29 cellular contexts compared by ENCODE assay signal in the genomic region with DNA sequence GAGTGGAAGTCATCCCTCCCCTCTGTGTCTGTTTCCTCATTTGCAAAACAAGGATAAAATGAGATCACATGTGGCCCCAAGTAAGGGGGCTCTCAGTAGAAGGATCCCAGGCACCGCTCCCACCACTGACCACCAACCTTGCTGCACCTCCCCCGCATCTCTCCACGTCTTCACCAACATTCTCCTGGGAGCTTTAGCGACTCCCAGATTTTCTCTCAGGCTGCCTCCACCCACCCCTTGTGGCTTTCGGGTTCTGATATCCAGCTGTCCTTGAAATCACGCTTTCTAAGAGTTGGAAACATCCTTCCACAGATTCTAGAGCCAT. TPM values are rescaled to one million over a fixed set of nuclear protein-coding genes. Genes with fewer than 3 reads are reported as not detected.
DNase-seq lines count a peak whose midpoint lies in the region; ATAC-seq and TF ChIP-seq lines count a peak whose summit lies in the region.
"Had no signal": no experiment of that assay in that cellular context is flagged by ENCODE, and none has a peak within 500 bp of the region (broad histone marks: within the 10 kb centered on the region; RNA-seq: fewer than 3 reads in every experiment).

No MANE protein-coding gene starts in this region.

- CTCF ChIA-PET in activated CD8-positive, alpha-beta T cell treated with anti-CD3 and anti-CD28 coated beads for 36 hours (lab: Charles Lee), result interaction anchor here (1.1 to 2.5 kb wide), 4 partner anchors 9 to 219 kb away, joined by 5 to 8 read pairs (median 6); partner anchors contain the start of gene NTN1
- CTCF ChIA-PET in activated CD4-positive, alpha-beta T cell treated with anti-CD3 and anti-CD28 coated beads, Interleukin-2, amount 10 ng/mL, durations not matched to agents 7 days and 5 days (lab: Charles Lee), result interaction anchor here (1.0 kb wide), 1 partner anchor 110 kb away, joined by 3 read pairs; no protein-coding TSS in a partner anchor

- peaks cover 37% of the 10 kb centered on the region for H3K27me3 Mint-ChIP-seq in activated naive CD8-positive, alpha-beta T cell
- H3K27me3 Mint-ChIP-seq in activated naive CD8-positive, alpha-beta T cell treated with anti-CD3 and anti-CD28 coated beads for 36 hours, result peaks cover 88% of the 10 kb centered on the region
- H3K27me3 Mint-ChIP-seq in activated T-helper 17 cell treated with anti-CD3 and anti-CD28 coated beads, Interleukin-2, amount 50 U/mL, for 72 hours, result peaks cover 63% of the 10 kb centered on the region
- peaks cover 83% of the 10 kb centered on the region for H3K27me3 Mint-ChIP-seq in type B pancreatic cell
- H3K27me3 Mint-ChIP-seq in activated CD8-positive, alpha-beta T cell treated with anti-CD3 and anti-CD28 coated beads for 36 hours, result peaks cover 61% of the 10 kb centered on the region
- H3K27me3 Mint-ChIP-seq in activated CD4-positive, alpha-beta T cell treated with anti-CD3 and anti-CD28 coated beads, Interleukin-2, amount 10 ng/mL, durations not matched to agents 7 days and 5 days, result peaks cover 74% of the 10 kb centered on the region

- peak overlapping the region; percentile 83 for H3K4me3 Mint-ChIP-seq in activated naive CD8-positive, alpha-beta T cell
- H3K4me3 Mint-ChIP-seq in activated naive CD8-positive, alpha-beta T cell treated with anti-CD3 and anti-CD28 coated beads for 36 hours, result no peak overlapping the region
- peak overlapping the region; percentile 1 for H3K4me3 Mint-ChIP-seq in activated T-helper 17 cell treated with anti-CD3 and anti-CD28 coated beads, Interleukin-2, amount 50 U/mL, for 72 hours
- H3K4me3 Mint-ChIP-seq in type B pancreatic cell, result peak overlapping the region; percentile 66
- no peak overlapping the region for H3K4me3 Mint-ChIP-seq in activated CD8-positive, alpha-beta T cell treated with anti-CD3 and anti-CD28 coated beads for 36 hours
- no peak overlapping the region for H3K4me3 Mint-ChIP-seq in activated CD4-positive, alpha-beta T cell treated with anti-CD3 and anti-CD28 coated beads, Interleukin-2, amount 10 ng/mL, durations not matched to agents 7 days and 5 days

- POLR2A ChIA-PET in activated CD8-positive, alpha-beta T cell treated with anti-CD3 and anti-CD28 coated beads for 36 hours (lab: Charles Lee), result no interaction called here
- POLR2A ChIA-PET in activated CD4-positive, alpha-beta T cell treated with anti-CD3 and anti-CD28 coated beads, Interleukin-2, amount 10 ng/mL, durations not matched to agents 7 days and 5 days (lab: Charles Lee), result no interaction called here

- ATAC-seq in activated T-helper 17 cell treated with anti-CD3 and anti-CD28 coated beads, Interleukin-2, amount 50 U/mL, for 72 hours (replicated peaks), result no peak
- ATAC-seq in left lobe of liver (no peak), HG03108 (IDR thresholded peaks at IDR 0.05; ENCODE audit: unreplicated experiment) (no peak)
- no peak for ATAC-seq in activated CD8-positive, alpha-beta T cell treated with anti-CD3 and anti-CD28 coated beads for 36 hours
- ATAC-seq: K562 had no signal

- peaks cover 8% of the 10 kb centered on the region for H3K36me3 Mint-ChIP-seq in activated naive CD8-positive, alpha-beta T cell
- H3K36me3 Mint-ChIP-seq in activated naive CD8-positive, alpha-beta T cell treated with anti-CD3 and anti-CD28 coated beads for 36 hours, result no peaks in the 10 kb centered on the region
- H3K36me3 Mint-ChIP-seq in activated T-helper 17 cell treated with anti-CD3 and anti-CD28 coated beads, Interleukin-2, amount 50 U/mL, for 72 hours (ENCODE audit: low read depth), result no peaks in the 10 kb centered on the region
- no peaks in the 10 kb centered on the region for H3K36me3 Mint-ChIP-seq in type B pancreatic cell
- H3K36me3 Mint-ChIP-seq in activated CD8-positive, alpha-beta T cell treated with anti-CD3 and anti-CD28 coated beads for 36 hours (ENCODE audit: low read depth), result no peaks in the 10 kb centered on the region
- peaks cover 1% of the 10 kb centered on the region for H3K36me3 Mint-ChIP-seq in activated CD4-positive, alpha-beta T cell treated with anti-CD3 and anti-CD28 coated beads, Interleukin-2, amount 10 ng/mL, durations not matched to agents 7 days and 5 days (ENCODE audit: low read depth)
- H3K36me3 Mint-ChIP-seq: mesothelial cell of epicardium had no signal

- intact Hi-C loops in activated CD8-positive, alpha-beta T cell treated with anti-CD3 and anti-CD28 coated beads for 36 hours (cut with micrococcal nuclease), result no loop called here

- no peak for TF ChIP-seq CTCF in type B pancreatic cell (conservative IDR thresholded peaks at IDR 0.05)
- no peak for TF ChIP-seq CTCF in activated CD8-positive, alpha-beta T cell treated with anti-CD3 and anti-CD28 coated beads for 36 hours (IDR thresholded peaks at IDR 0.05)

- no peaks in the 10 kb centered on the region for H3K9me3 Mint-ChIP-seq in activated naive CD8-positive, alpha-beta T cell (ENCODE audit: low read depth)
- H3K9me3 Mint-ChIP-seq in activated naive CD8-positive, alpha-beta T cell treated with anti-CD3 and anti-CD28 coated beads for 36 hours, result no peaks in the 10 kb centered on the region
- H3K9me3 Mint-ChIP-seq in activated T-helper 17 cell treated with anti-CD3 and anti-CD28 coated beads, Interleukin-2, amount 50 U/mL, for 72 hours, result no peaks in the 10 kb centered on the region
- peaks cover 5% of the 10 kb centered on the region for H3K9me3 Mint-ChIP-seq in type B pancreatic cell
- no peaks in the 10 kb centered on the region for H3K9me3 Mint-ChIP-seq in activated CD8-positive, alpha-beta T cell treated with anti-CD3 and anti-CD28 coated beads for 36 hours
- no peaks in the 10 kb centered on the region for H3K9me3 Mint-ChIP-seq in activated CD4-positive, alpha-beta T cell treated with anti-CD3 and anti-CD28 coated beads, Interleukin-2, amount 10 ng/mL, durations not matched to agents 7 days and 5 days
- H3K9me3 Mint-ChIP-seq: activated T-cell treated with anti-CD3 and anti-CD28 coated beads, Interleukin-2, amount 50 U/mL, for 4 hours had no signal

- DNase-seq in activated naive CD8-positive, alpha-beta T cell treated with anti-CD3 and anti-CD28 coated beads for 36 hours, result no peak
- DNase-seq in left lobe of liver (ENCODE audit: low spot score) (peak; percentile 30), type B pancreatic cell (ENCODE audit: extremely low spot score, unreplicated experiment) (no peak)
- no peak for DNase-seq in activated CD8-positive, alpha-beta T cell treated with anti-CD3 and anti-CD28 coated beads for 36 hours
- no peak for DNase-seq in activated CD4-positive, alpha-beta T cell treated with anti-CD3 and anti-CD28 coated beads, Interleukin-2, amount 10 ng/mL, durations not matched to agents 7 days and 5 days
- DNase-seq: activated CD4-positive, alpha-beta T cell treated with anti-CD3 and anti-CD28 coated beads for 4 hours; activated naive CD4-positive, alpha-beta T cell; activated T-cell treated with anti-CD3 and anti-CD28 coated beads, Interleukin-2, amount 50 U/mL, for 4 hours; anterior cingulate cortex; DMS153; effector CD8-positive, alpha-beta T cell; left ventricle myocardium superior; NCI-H1105 treated with DMSO at 0.1 percent for 48 hours; NCI-H187 treated with DMSO at 0.1 percent for 48 hours; NCI-H2171; SIG-M5; spleen; stimulated activated CD4-positive, alpha-beta T cell treated with anti-CD3 and anti-CD28 coated beads, Interleukin-2, amount 100 ng/mL, for 24 hours; stimulated activated CD8-positive, alpha-beta memory T cell treated with anti-CD3 and anti-CD28 coated beads, Interleukin-4, amount 100 ng/mL, for 48 hours; T-helper 9 cell; tibial artery had no signal

- H3K4me1 Mint-ChIP-seq in activated naive CD8-positive, alpha-beta T cell (ENCODE audit: low read depth), result peaks cover 5% of the 10 kb centered on the region
- H3K4me1 Mint-ChIP-seq in activated naive CD8-positive, alpha-beta T cell treated with anti-CD3 and anti-CD28 coated beads for 36 hours, result peaks cover 6% of the 10 kb centered on the region
- H3K4me1 Mint-ChIP-seq in activated T-helper 17 cell treated with anti-CD3 and anti-CD28 coated beads, Interleukin-2, amount 50 U/mL, for 72 hours, result no peaks in the 10 kb centered on the region
- peaks cover 8% of the 10 kb centered on the region for H3K4me1 Mint-ChIP-seq in type B pancreatic cell (ENCODE audit: unreplicated experiment)
- peaks cover 9% of the 10 kb centered on the region for H3K4me1 Mint-ChIP-seq in activated CD8-positive, alpha-beta T cell treated with anti-CD3 and anti-CD28 coated beads for 36 hours (ENCODE audit: low read depth)
- H3K4me1 Mint-ChIP-seq in activated CD4-positive, alpha-beta T cell treated with anti-CD3 and anti-CD28 coated beads, Interleukin-2, amount 10 ng/mL, durations not matched to agents 7 days and 5 days, result peaks cover 10% of the 10 kb centered on the region

- no peak overlapping the region for H3K27ac Mint-ChIP-seq in activated naive CD8-positive, alpha-beta T cell
- no peak overlapping the region for H3K27ac Mint-ChIP-seq in activated naive CD8-positive, alpha-beta T cell treated with anti-CD3 and anti-CD28 coated beads for 36 hours
- H3K27ac Mint-ChIP-seq in activated T-helper 17 cell treated with anti-CD3 and anti-CD28 coated beads, Interleukin-2, amount 50 U/mL, for 72 hours, result no peak overlapping the region
- peak overlapping the region; percentile 50 for H3K27ac Mint-ChIP-seq in type B pancreatic cell
- no peak overlapping the region for H3K27ac Mint-ChIP-seq in activated CD8-positive, alpha-beta T cell treated with anti-CD3 and anti-CD28 coated beads for 36 hours
- no peak overlapping the region for H3K27ac Mint-ChIP-seq in activated CD4-positive, alpha-beta T cell treated with anti-CD3 and anti-CD28 coated beads, Interleukin-2, amount 10 ng/mL, durations not matched to agents 7 days and 5 days
- H3K27ac Mint-ChIP-seq: mesothelial cell of epicardium had no signal

RNA-seq across cellular contexts. Expression of gene NTN1, which starts 16.4 kb away (rescaled TPM):
- under 1 TPM; 0.43 to 0.54 TPM for total RNA-seq in activated naive CD8-positive, alpha-beta T cell treated with anti-CD3 and anti-CD28 coated beads for 36 hours
- total RNA-seq in activated T-helper 17 cell treated with anti-CD3 and anti-CD28 coated beads, Interleukin-2, amount 50 U/mL, for 72 hours, result under 1 TPM; 0.63 to 0.87 TPM
- total RNA-seq in left lobe of liver (11.5 TPM), type B pancreatic cell (ENCODE audit: low replicate concordance) (10.7 and 17.4 TPM in 2 replicates)
- 1 to 10 TPM; 1.2 to 1.3 TPM for total RNA-seq in activated CD8-positive, alpha-beta T cell treated with anti-CD3 and anti-CD28 coated beads for 36 hours
- under 1 TPM; 0.02 to 0.10 TPM for total RNA-seq in activated CD4-positive, alpha-beta T cell treated with anti-CD3 and anti-CD28 coated beads, Interleukin-2, amount 10 ng/mL, durations not matched to agents 7 days and 5 days

RNA-seq across cellular contexts. Expression of gene PIK3R5, which starts 39.4 kb away (rescaled TPM):
- total RNA-seq in activated naive CD8-positive, alpha-beta T cell treated with anti-CD3 and anti-CD28 coated beads for 36 hours, result 10 to 100 TPM; 27.9 to 32.6 TPM
- 10 to 100 TPM; 47.2 to 78.6 TPM for total RNA-seq in activated T-helper 17 cell treated with anti-CD3 and anti-CD28 coated beads, Interleukin-2, amount 50 U/mL, for 72 hours
- total RNA-seq in left lobe of liver (3.3 TPM), type B pancreatic cell (ENCODE audit: low replicate concordance) (0.29 TPM in 2 replicates)
- 10 to 100 TPM; 46.7 to 50.4 TPM for total RNA-seq in activated CD8-positive, alpha-beta T cell treated with anti-CD3 and anti-CD28 coated beads for 36 hours
- total RNA-seq in activated CD4-positive, alpha-beta T cell treated with anti-CD3 and anti-CD28 coated beads, Interleukin-2, amount 10 ng/mL, durations not matched to agents 7 days and 5 days, result 10 to 100 TPM; 73.4 to 77.6 TPM
- total RNA-seq: glomerular endothelial cell, H4, M059J had no signal

Comparison
In these comparisons a context has a peak if more than half of its experiments do, and no peak if none do; other contexts are left out.
1. H3K4me3 Mint-ChIP-seq: peak in activated naive CD8-positive, alpha-beta T cell (single experiment), activated T-helper 17 cell treated with anti-CD3 and anti-CD28 coated beads, Interleukin-2, amount 50 U/mL, for 72 hours (single experiment) and type B pancreatic cell (single experiment); none in activated naive CD8-positive, alpha-beta T cell treated with anti-CD3 and anti-CD28 coated beads for 36 hours (single experiment), activated CD8-positive, alpha-beta T cell treated with anti-CD3 and anti-CD28 coated beads for 36 hours (single experiment) and activated CD4-positive, alpha-beta T cell treated with anti-CD3 and anti-CD28 coated beads, Interleukin-2, amount 10 ng/mL, durations not matched to agents 7 days and 5 days (single experiment).